ENCODE assay signal across 1 cellular context in the genomic region with DNA sequence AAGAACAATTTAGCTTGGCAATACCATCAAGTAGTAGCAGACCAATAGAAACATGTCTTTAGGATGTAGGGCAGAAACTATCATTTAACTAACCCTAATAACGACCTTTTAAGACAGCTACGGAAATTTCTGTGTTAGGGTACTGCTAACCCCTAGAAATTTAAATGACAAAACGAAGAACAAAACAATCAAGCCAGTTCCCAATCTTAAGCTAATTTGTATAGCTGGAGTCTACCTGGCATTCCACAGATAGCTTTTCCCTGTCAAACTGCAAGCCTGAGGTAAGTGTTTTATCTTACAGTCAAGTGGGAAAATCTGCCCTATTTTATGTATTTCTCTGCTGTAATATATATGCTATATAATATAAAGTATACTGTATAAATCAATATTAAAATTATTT.
TF ChIP-seq lines count a peak whose summit lies in the region.

No MANE protein-coding gene starts in this region.

TF ChIP-seq in WTC11, 78 proteins besides CTCF, POLR2A, EP300 and RAD21 (continued from another document):
- TF ChIP-seq, protein P1, sequence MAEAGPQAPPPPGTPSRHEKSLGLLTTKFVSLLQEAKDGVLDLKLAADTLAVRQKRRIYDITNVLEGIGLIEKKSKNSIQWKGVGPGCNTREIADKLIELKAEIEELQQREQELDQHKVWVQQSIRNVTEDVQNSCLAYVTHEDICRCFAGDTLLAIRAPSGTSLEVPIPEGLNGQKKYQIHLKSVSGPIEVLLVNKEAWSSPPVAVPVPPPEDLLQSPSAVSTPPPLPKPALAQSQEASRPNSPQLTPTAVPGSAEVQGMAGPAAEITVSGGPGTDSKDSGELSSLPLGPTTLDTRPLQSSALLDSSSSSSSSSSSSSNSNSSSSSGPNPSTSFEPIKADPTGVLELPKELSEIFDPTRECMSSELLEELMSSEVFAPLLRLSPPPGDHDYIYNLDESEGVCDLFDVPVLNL (CRISPR knock-in tag; IDR thresholded peaks at IDR 0.05; ENCODE audit: borderline replicate concordance, low read depth): no peak
- no peak for TF ChIP-seq GABPB1 (CRISPR knock-in tag; IDR thresholded peaks at IDR 0.05)
